Comparison of ENCODE assay signal across 8 cellular contexts in the genomic region with DNA sequence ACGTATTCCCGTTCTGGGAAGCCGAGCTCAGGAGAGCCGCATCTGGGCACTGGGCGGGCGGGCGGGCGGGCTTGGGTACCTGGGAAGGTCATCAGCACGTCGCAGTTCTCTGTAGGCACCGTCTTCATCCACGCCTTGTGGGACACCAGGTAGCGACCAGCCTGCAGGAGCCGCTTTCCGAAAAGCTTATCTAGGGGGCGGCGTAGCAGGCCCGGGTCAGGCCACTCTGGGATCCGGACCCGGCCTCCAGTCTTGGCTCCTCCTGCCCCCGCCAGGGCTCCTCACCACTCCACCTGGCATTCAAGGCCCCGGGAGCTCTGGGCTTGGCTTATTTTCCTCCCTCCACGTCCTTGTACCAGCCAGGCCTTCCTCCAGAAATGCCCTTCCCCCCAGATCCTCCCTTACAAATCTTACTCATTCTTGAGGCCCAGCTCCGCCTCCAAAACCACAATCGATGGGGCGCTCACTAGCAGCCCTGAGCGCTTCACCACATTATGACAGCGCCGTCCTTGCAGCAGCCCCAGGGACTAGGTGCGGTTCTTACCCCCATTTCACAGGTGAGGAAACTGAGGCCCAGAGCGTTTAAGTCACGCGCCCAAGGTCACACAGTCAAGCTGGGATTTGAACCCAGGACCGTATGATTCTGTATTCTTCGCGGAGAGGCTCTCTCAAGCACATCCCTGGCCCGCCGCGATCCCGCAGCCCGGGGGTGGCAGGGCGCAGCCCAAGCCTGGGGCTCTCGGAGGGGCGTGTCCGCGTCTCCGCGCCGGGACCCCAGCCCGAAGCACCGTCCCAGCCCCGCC. TPM values are rescaled to one million over a fixed set of nuclear protein-coding genes. Genes with fewer than 3 reads are reported as not detected.
DNase-seq lines count a peak whose midpoint lies in the region; ATAC-seq and TF ChIP-seq lines count a peak whose summit lies in the region.

No MANE protein-coding gene starts in this region.

- H3K4me1 Mint-ChIP-seq in activated CD8-positive, alpha-beta memory T cell treated with anti-CD3 and anti-CD28 coated beads, Interleukin-2, amount 10 ng/mL, durations not matched to agents 7 days and 5 days: peaks cover 41% of the 10 kb centered on the region
- H3K4me1 Mint-ChIP-seq in type B pancreatic cell (ENCODE audit: unreplicated experiment): peaks cover 15% of the 10 kb centered on the region

- peak overlapping the region; percentile 89 for H3K27ac Mint-ChIP-seq in activated CD8-positive, alpha-beta memory T cell treated with anti-CD3 and anti-CD28 coated beads, Interleukin-2, amount 10 ng/mL, durations not matched to agents 7 days and 5 days
- H3K27ac Mint-ChIP-seq in type B pancreatic cell: peak overlapping the region; percentile 85

- peak overlapping the region; percentile 100 for H3K9ac ChIP-seq in neuronal stem cell (ENCODE audit: low read depth, low read length, poor library complexity)

- peak overlapping the region; percentile 81 for H2BK120ac ChIP-seq in neuronal stem cell (ENCODE audit: low read depth, low read length)

- peaks cover 0 to 7% (median 0%) of the 10 kb centered on the region in 3 experiments for H3K27me3 ChIP-seq in neuronal stem cell (ENCODE audit: control insufficient read depth in 3 of 3, insufficient read depth in 3 of 3, low read depth in 1 of 3, low read length in 3 of 3)

- peak overlapping the region; percentile 26 for H2BK5ac ChIP-seq in neuronal stem cell (ENCODE audit: low read length)

- H2BK12ac ChIP-seq in neuronal stem cell (ENCODE audit: low read length): peak overlapping the region; percentile 63

- peak overlapping the region; percentile 99 for H3K4ac ChIP-seq in neuronal stem cell (ENCODE audit: low read length)

- peak overlapping the region; percentile 100 for H3K14ac ChIP-seq in neuronal stem cell (ENCODE audit: low read length)

- H4K91ac ChIP-seq in neuronal stem cell (ENCODE audit: low read depth, low read length, poor library complexity): peak overlapping the region; percentile 95

- H3K9me3 Mint-ChIP-seq in activated CD8-positive, alpha-beta memory T cell treated with anti-CD3 and anti-CD28 coated beads, Interleukin-2, amount 10 ng/mL, durations not matched to agents 7 days and 5 days (ENCODE audit: low read depth): no peaks in the 10 kb centered on the region
- no peaks in the 10 kb centered on the region for H3K9me3 Mint-ChIP-seq in type B pancreatic cell

- TF ChIP-seq CTCF in GM12865 (IDR thresholded peaks at IDR 0.05; ENCODE audit: insufficient read depth, low read depth, low read length, missing control alignments) (no peak), epithelial cell of proximal tubule (conservative IDR thresholded peaks at IDR 0.05; ENCODE audit: low read depth, low read length) (no peak), type B pancreatic cell (conservative IDR thresholded peaks at IDR 0.05) (no peak)

- peaks cover 3 to 8% of the 10 kb centered on the region in 2 donors for H3K9me3 ChIP-seq in neuronal stem cell (replicated peaks in 1 of 2; ENCODE audit: control insufficient read depth in 2 of 2, insufficient read depth in 1 of 2, low read depth in 1 of 2, low read length in 2 of 2)

- H3K79me1 ChIP-seq in neuronal stem cell (ENCODE audit: low read depth, low read length): peaks cover 8% of the 10 kb centered on the region

- peak overlapping the region; percentile 100 for H3K18ac ChIP-seq in neuronal stem cell (ENCODE audit: low read length)

- H3K4me1 ChIP-seq in neuronal stem cell (ENCODE audit: control insufficient read depth in 2 of 2, insufficient read depth in 1 of 2, low read depth in 1 of 2, low read length in 2 of 2): peaks cover 15 to 22% of the 10 kb centered on the region in 2 donors

- H3K4me2 ChIP-seq in neuronal stem cell (ENCODE audit: insufficient read depth, low read length, poor library complexity, severe bottlenecking): peak overlapping the region; percentile 87

- peak overlapping the region; percentile 94 for H2AFZ ChIP-seq in neuronal stem cell (ENCODE audit: low read length)

- H3K27ac ChIP-seq in neuronal stem cell (replicated peaks; ENCODE audit: low read length): peak overlapping the region; percentile 85

- H2AK5ac ChIP-seq in neuronal stem cell (ENCODE audit: low read depth, low read length): peak overlapping the region; percentile 73

- H3K27me3 Mint-ChIP-seq in activated CD8-positive, alpha-beta memory T cell treated with anti-CD3 and anti-CD28 coated beads, Interleukin-2, amount 10 ng/mL, durations not matched to agents 7 days and 5 days: peaks cover 16% of the 10 kb centered on the region
- H3K27me3 Mint-ChIP-seq in type B pancreatic cell: peaks cover 10% of the 10 kb centered on the region

- H2BK15ac ChIP-seq in neuronal stem cell (ENCODE audit: low read length): peak overlapping the region; percentile 85

- H3K36me3 ChIP-seq in neuronal stem cell (replicated peaks in 1 of 2; ENCODE audit: control insufficient read depth in 2 of 2, insufficient read depth in 2 of 2, low read length in 2 of 2): peaks cover 27 to 36% of the 10 kb centered on the region in 2 donors

- peaks cover 8% of the 10 kb centered on the region for H3K36me3 Mint-ChIP-seq in activated CD8-positive, alpha-beta memory T cell treated with anti-CD3 and anti-CD28 coated beads, Interleukin-2, amount 10 ng/mL, durations not matched to agents 7 days and 5 days
- peaks cover 9% of the 10 kb centered on the region for H3K36me3 Mint-ChIP-seq in type B pancreatic cell

- peak overlapping the region; percentile 98 for H3K23ac ChIP-seq in neuronal stem cell (ENCODE audit: low read depth, low read length, poor library complexity)

- ATAC-seq in activated CD8-positive, alpha-beta memory T cell treated with anti-CD3 and anti-CD28 coated beads, Interleukin-2, amount 10 ng/mL, durations not matched to agents 7 days and 5 days: peak; percentile 35
- ATAC-seq in GM18517 (IDR thresholded peaks at IDR 0.05; ENCODE audit: unreplicated experiment): no peak
- no peak for ATAC-seq in GM21717 (IDR thresholded peaks at IDR 0.05; ENCODE audit: unreplicated experiment)

- H4K8ac ChIP-seq in neuronal stem cell (ENCODE audit: low read depth, low read length): no peak overlapping the region

- DNase-seq in GM12865 (ENCODE audit: low read depth) (peak; percentile 86), NCI-H2107 (lab: John Stamatoyannopoulos, UW) (peak; percentile 37), epithelial cell of proximal tubule (ENCODE audit: low read depth) (no peak), neuronal stem cell (ENCODE audit: low spot score) (no peak), type B pancreatic cell (ENCODE audit: extremely low spot score, unreplicated experiment) (no peak)
- peak; percentile 93 for DNase-seq in activated CD8-positive, alpha-beta memory T cell treated with anti-CD3 and anti-CD28 coated beads, Interleukin-2, amount 10 ng/mL, durations not matched to agents 7 days and 5 days

- CTCF ChIA-PET in activated CD8-positive, alpha-beta memory T cell treated with anti-CD3 and anti-CD28 coated beads, Interleukin-2, amount 10 ng/mL, durations not matched to agents 7 days and 5 days (lab: Charles Lee): interaction anchor here (0.7 to 3.6 kb wide), 15 partner anchors 12 to 162 kb away, joined by 3 to 44 read pairs (median 4); partner anchors contain the start of genes DDA1, MRPL34 and MVB12A

- no CpG with 5 or more reads among the region's 52 CpGs for WGBS in neuronal stem cell (ENCODE audit: extremely low coverage in 2 of 2, insufficient read length in 2 of 2, insufficient replicate concordance in 1 of 2), 2 donors

- H3K4me3 ChIP-seq in GM12865 (ENCODE audit: low read depth, low read length) (peak overlapping the region; percentile 69), epithelial cell of proximal tubule (ENCODE audit: low read depth, low read length) (peak overlapping the region; percentile 77), neuronal stem cell (ENCODE audit: low read length in 2 of 2) (peak overlapping the region; percentile 88 to 95)

- H3K4me3 Mint-ChIP-seq in activated CD8-positive, alpha-beta memory T cell treated with anti-CD3 and anti-CD28 coated beads, Interleukin-2, amount 10 ng/mL, durations not matched to agents 7 days and 5 days: peak overlapping the region; percentile 86
- H3K4me3 Mint-ChIP-seq in type B pancreatic cell: peak overlapping the region; percentile 98

RNA-seq across cellular contexts. Expression of gene ANO8, which starts 0.8 kb away (rescaled TPM):
- 10 to 100 TPM; 11.0 to 18.7 TPM for total RNA-seq in activated CD8-positive, alpha-beta memory T cell treated with anti-CD3 and anti-CD28 coated beads, Interleukin-2, amount 10 ng/mL, durations not matched to agents 7 days and 5 days
- 3.3 and 6.6 TPM in 2 replicates for total RNA-seq in epithelial cell of proximal tubule
- polyA plus RNA-seq in neuronal stem cell (2013, experiment 1 of 2): 12.9 TPM
- polyA plus RNA-seq in neuronal stem cell (2013, experiment 2 of 2): 13.2 TPM
- 38.4 and 51.3 TPM in 2 replicates for total RNA-seq in type B pancreatic cell (ENCODE audit: low replicate concordance)

RNA-seq across cellular contexts. Expression of gene GTPBP3, which starts 3.5 kb away (rescaled TPM):
- 10 to 100 TPM; 40.4 to 44.4 TPM for total RNA-seq in activated CD8-positive, alpha-beta memory T cell treated with anti-CD3 and anti-CD28 coated beads, Interleukin-2, amount 10 ng/mL, durations not matched to agents 7 days and 5 days
- total RNA-seq in epithelial cell of proximal tubule: 22.7 and 79.5 TPM in 2 replicates
- polyA plus RNA-seq in neuronal stem cell (2013, experiment 1 of 2): 27.4 TPM
- polyA plus RNA-seq in neuronal stem cell (2013, experiment 2 of 2): 27.5 TPM
- 40.0 and 48.4 TPM in 2 replicates for total RNA-seq in type B pancreatic cell (ENCODE audit: low replicate concordance)

RNA-seq across cellular contexts. Expression of gene DDA1, which starts 24.4 kb away (rescaled TPM):
- 10 to 100 TPM; 47.7 to 58.9 TPM for total RNA-seq in activated CD8-positive, alpha-beta memory T cell treated with anti-CD3 and anti-CD28 coated beads, Interleukin-2, amount 10 ng/mL, durations not matched to agents 7 days and 5 days
- total RNA-seq in epithelial cell of proximal tubule (35.6 and 47.0 TPM in 2 replicates), type B pancreatic cell (ENCODE audit: low replicate concordance) (38.7 and 46.0 TPM in 2 replicates)
- 78.2 TPM for polyA plus RNA-seq in neuronal stem cell (2013, experiment 1 of 2)
- polyA plus RNA-seq in neuronal stem cell (2013, experiment 2 of 2): 78.5 TPM

RNA-seq across cellular contexts. Expression of gene MRPL34, which starts 28.1 kb away (rescaled TPM):
- 100 to 1,000 TPM in 1 of 2 experiments, 10 to 100 TPM in 1; 94.7 to 115 TPM for total RNA-seq in activated CD8-positive, alpha-beta memory T cell treated with anti-CD3 and anti-CD28 coated beads, Interleukin-2, amount 10 ng/mL, durations not matched to agents 7 days and 5 days
- total RNA-seq in epithelial cell of proximal tubule: 121 and 161 TPM in 2 replicates
- polyA plus RNA-seq in neuronal stem cell (2013, experiment 1 of 2): 60.1 TPM
- 60.9 TPM for polyA plus RNA-seq in neuronal stem cell (2013, experiment 2 of 2)
- total RNA-seq in type B pancreatic cell (ENCODE audit: low replicate concordance): 79.2 and 111 TPM in 2 replicates

RNA-seq across cellular contexts. Expression of gene ABHD8, which starts 30.6 kb away (rescaled TPM):
- total RNA-seq in activated CD8-positive, alpha-beta memory T cell treated with anti-CD3 and anti-CD28 coated beads, Interleukin-2, amount 10 ng/mL, durations not matched to agents 7 days and 5 days: 10 to 100 TPM; 10.1 to 10.7 TPM
- total RNA-seq in epithelial cell of proximal tubule (10.3 and 20.9 TPM in 2 replicates), type B pancreatic cell (ENCODE audit: low replicate concordance) (11.6 and 14.3 TPM in 2 replicates)
- 10.9 TPM for polyA plus RNA-seq in neuronal stem cell (2013, experiment 1 of 2)
- polyA plus RNA-seq in neuronal stem cell (2013, experiment 2 of 2): 10.5 TPM

Comparison
In these comparisons a context has a peak if more than half of its experiments do, and no peak if none do; other contexts are left out.
1. DNase-seq: peak in GM12865 (single experiment), NCI-H2107 (single experiment) and activated CD8-positive, alpha-beta memory T cell treated with anti-CD3 and anti-CD28 coated beads, Interleukin-2, amount 10 ng/mL, durations not matched to agents 7 days and 5 days (single experiment); none in epithelial cell of proximal tubule (single experiment), neuronal stem cell (single experiment) and type B pancreatic cell (single experiment).
2. Peak in every context shown above with its lines, with median percentiles within 50 percentile points of each other: H3K4me3 ChIP-seq.